Comparison of ENCODE assay signal across 1 cellular context in genomic region chr7:108225531-108226181, GRCh38.
TF ChIP-seq lines count a peak whose summit lies in the region.

No MANE protein-coding gene starts in this region.

TF ChIP-seq in K562, 482 proteins besides CTCF, POLR2A, EP300 and RAD21 (continued from another document):
- no peak for TF ChIP-seq JUND (IDR thresholded peaks at IDR 0.05; ENCODE audit: borderline replicate concordance, low read depth, low read length)
- peak; percentile 16; the same call in 1 of the 3 replicates for TF ChIP-seq JUND (tag; IDR thresholded peaks at IDR 0.05; ENCODE audit: borderline replicate concordance, low read depth, low read length)
- peak; percentile 79 for TF ChIP-seq HMBOX1 (IDR thresholded peaks at IDR 0.05)
- peak; percentile 17; the same call in 1 of the 2 replicates for TF ChIP-seq ARID1B (IDR thresholded peaks at IDR 0.05)
- TF ChIP-seq PBX2 (CRISPR knock-in tag; IDR thresholded peaks at IDR 0.05; ENCODE audit: low read depth), result no peak
- TF ChIP-seq PBX2 (tag; conservative IDR thresholded peaks at IDR 0.05; ENCODE audit: low read depth), result peak; percentile 45
- peak; percentile 47; the same call in 1 of the 2 replicates for TF ChIP-seq PTRF (tag; IDR thresholded peaks at IDR 0.05)
- peak; percentile 55; the same call in 1 of the 2 replicates for TF ChIP-seq ZNF766 (CRISPR knock-in tag; conservative IDR thresholded peaks at IDR 0.05)
